Comparison of ENCODE assay signal across 11 cellular contexts in the genomic region with DNA sequence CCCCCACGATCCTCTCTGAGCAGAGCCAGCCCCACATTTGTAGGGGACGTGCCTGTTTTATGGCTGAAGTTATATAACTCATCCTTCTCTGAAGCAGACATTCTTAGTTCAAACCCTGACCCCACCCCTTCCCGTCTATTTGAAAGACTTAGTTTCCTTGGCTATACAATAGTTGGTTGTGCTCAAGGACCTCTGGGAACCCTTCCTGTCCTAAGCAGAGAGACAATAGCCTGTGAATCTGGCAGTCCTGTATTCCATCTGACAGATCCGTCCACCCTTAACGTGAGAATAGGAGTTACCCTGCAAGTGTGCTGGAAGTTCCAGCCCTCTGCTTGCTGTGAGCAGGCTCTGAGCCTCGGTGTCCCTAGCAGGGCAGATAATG.
DNase-seq lines count a peak whose midpoint lies in the region; ATAC-seq and TF ChIP-seq lines count a peak whose summit lies in the region.
"Had no signal": no experiment of that assay in that cellular context is flagged by ENCODE, and none has a peak within 500 bp of the region (broad histone marks: within the 10 kb centered on the region; RNA-seq: fewer than 3 reads in every experiment).

No MANE protein-coding gene starts in this region.

- peak; percentile 50 for ATAC-seq in body of pancreas
- ATAC-seq in left lung, result no peak
- ATAC-seq in HG03097 (IDR thresholded peaks at IDR 0.05; ENCODE audit: low FRiP score, unreplicated experiment), result no peak

- WGBS in GM23248 (ENCODE audit: low coverage in 1 of 2, low lambda C conversion rate in 2 of 2, missing lambda C conversion rate in 2 of 2), 2 experiments, result 4 to 9% methylated on average over 6 of the region's 6 CpGs
- WGBS in body of pancreas, 2 donors, result 59 to 61% methylated on average over 6 of the region's 6 CpGs

- H4K20me1 ChIP-seq in GM23248 (ENCODE audit: insufficient read depth), result no peaks in the 10 kb centered on the region

- intact Hi-C loops in body of pancreas (cut with DNase I), result no loop called here
- intact Hi-C loops in left lung (cut with DNase I), result no loop called here

- H3K4me3 ChIP-seq in GM23248, result peak overlapping the region; percentile 3; the same call in 1 of the 2 replicates
- H3K4me3 ChIP-seq in body of pancreas, result no peak overlapping the region
- H3K4me3 ChIP-seq in left lung, result no peak overlapping the region
- no peak overlapping the region for H3K4me3 ChIP-seq in skin epidermis

- H3K9me2 ChIP-seq in GM23248 (ENCODE audit: insufficient read depth), result no peaks in the 10 kb centered on the region
- H3K9me2 ChIP-seq: SK-N-SH had no signal

- peak overlapping the region; percentile 62 for H3K4me2 ChIP-seq in GM23248 (ENCODE audit: unreplicated experiment)
- H3K4me2 ChIP-seq: SK-N-SH had no signal

- TF ChIP-seq CTCF in body of pancreas (IDR thresholded peaks at IDR 0.05), result no peak
- TF ChIP-seq CTCF in left lung (IDR thresholded peaks at IDR 0.05), result no peak

- peak overlapping the region; percentile 87 for H3K27ac ChIP-seq in GM23248
- H3K27ac ChIP-seq in body of pancreas, result peak overlapping the region in 3 of 4 donors; percentile 15 to 35 (median 27)
- peak overlapping the region; percentile 70 to 82 for H3K27ac ChIP-seq in left lung
- H3K27ac ChIP-seq in skin epidermis, result peak overlapping the region in 18 of 21 experiments; percentile 6 to 84 (median 48)

- no peaks in the 10 kb centered on the region for H3K79me2 ChIP-seq in GM23248 (ENCODE audit: insufficient read depth)

- TF ChIP-seq POLR2A in body of pancreas (IDR thresholded peaks at IDR 0.05), result no peak

- H3K9me3 ChIP-seq in GM23248 (ENCODE audit: low read depth), result no peaks in the 10 kb centered on the region
- H3K9me3 ChIP-seq in body of pancreas, result no peaks in the 10 kb centered on the region
- no peaks in the 10 kb centered on the region for H3K9me3 ChIP-seq in left lung
- H3K9me3 ChIP-seq: SK-N-SH had no signal

- DNase-seq in GM23248, result no peak
- no peak for DNase-seq in body of pancreas
- no peak for DNase-seq in left lung
- no peak for DNase-seq in GM19240 (ENCODE audit: insufficient read length, low spot score)
- no peak for DNase-seq in cerebellum (ENCODE audit: low spot score)
- DNase-seq in DMS 273 (lab: John Stamatoyannopoulos, UW; ENCODE audit: unreplicated experiment), result no peak
- DNase-seq: activated B cell treated with CpG ODN at 0.5 μM for 24 hours, NCI-H526 treated with DMSO at 0.1 percent for 48 hours, SK-N-SH had no signal

- 0 out of 2 replicates have a peak, but pooled peaks cover 16% of the 10 kb centered on the region for H3F3A ChIP-seq in GM23248 (ENCODE audit: insufficient read depth)

- in situ Hi-C loops in GM23248 (cut with MboI), result no loop called here

- no peaks in the 10 kb centered on the region for H3K27me3 ChIP-seq in GM23248 (replicated peaks; ENCODE audit: insufficient read depth)
- H3K27me3 ChIP-seq in body of pancreas, result no peaks in the 10 kb centered on the region
- no peaks in the 10 kb centered on the region for H3K27me3 ChIP-seq in left lung

- H3K9ac ChIP-seq in GM23248, result peak overlapping the region; percentile 67
- H3K9ac ChIP-seq: SK-N-SH had no signal

- peak overlapping the region; percentile 68 for H2AFZ ChIP-seq in GM23248

- H3K36me3 ChIP-seq in GM23248 (ENCODE audit: low read depth) (no peaks in the 10 kb centered on the region), body of pancreas (replicated peaks in 1 of 2; ENCODE audit: insufficient read depth in 1 of 2, low read depth in 2 of 2) (no peaks in the 10 kb centered on the region), left lung (no peaks in the 10 kb centered on the region)

- peaks cover 31% of the 10 kb centered on the region for H3K4me1 ChIP-seq in GM23248 (ENCODE audit: insufficient read depth)
- H3K4me1 ChIP-seq in body of pancreas, result no peaks in the 10 kb centered on the region
- peaks cover 11% of the 10 kb centered on the region in 2 donors for H3K4me1 ChIP-seq in left lung

Comparison
In these comparisons a context has a peak if more than half of its experiments do, and no peak if none do; other contexts are left out.
1. H3K27ac ChIP-seq: peak in every context shown above with its lines; median percentile 87 in GM23248; 76 in left lung; 48 in skin epidermis; 27 in body of pancreas.